In the genomic region with DNA sequence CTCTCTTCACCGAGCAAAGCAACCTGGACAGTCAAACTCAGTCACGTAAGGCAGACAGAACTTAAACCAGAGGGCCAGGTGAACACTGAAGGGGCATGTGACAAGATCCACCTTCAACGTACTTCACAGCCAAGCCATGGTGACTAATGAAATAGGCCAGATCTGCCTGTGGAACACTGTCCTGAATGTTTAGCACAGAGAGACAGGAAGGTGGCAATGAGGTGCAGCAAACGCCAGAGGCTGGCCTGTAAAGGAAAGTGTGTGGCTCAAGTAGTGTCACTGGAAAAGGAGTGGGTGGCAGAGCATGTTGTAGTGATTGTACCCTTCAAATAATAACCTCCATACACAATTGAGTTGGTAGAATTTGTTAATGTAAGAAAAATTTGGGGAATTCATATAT, we compare ENCODE assay signal across 32 cellular contexts. TPM values are rescaled to one million over a fixed set of nuclear protein-coding genes. Genes with fewer than 3 reads are reported as not detected.
"Had no signal": no experiment of that assay in that cellular context is flagged by ENCODE, and none has a peak within 500 bp of the region (broad histone marks: within the 10 kb centered on the region; RNA-seq: fewer than 3 reads in every experiment).

No MANE protein-coding gene starts in this region.

- H3K36me3 Mint-ChIP-seq: activated naive CD8-positive, alpha-beta T cell had no signal

- H3K27ac Mint-ChIP-seq: activated B cell treated with CpG ODN at 0.5 μM for 24 hours; activated CD8-positive, alpha-beta T cell treated with anti-CD3 and anti-CD28 coated beads for 36 hours; activated naive CD8-positive, alpha-beta T cell; activated T-helper 17 cell treated with anti-CD3 and anti-CD28 coated beads, Interleukin-2, amount 50 U/mL, for 72 hours; T-helper 17 cell; T-helper 2 cell treated with Interferon-gamma antibody and Interleukin-4, amounts not matched to agents 5 μg/mL and 100 μg/mL, for 36 hours had no signal

- H3K9me3 ChIP-seq: colonic mucosa, gastrocnemius medialis had no signal

- FAIRE-seq: astrocyte, endometrium had no signal

- H3K27me3 ChIP-seq: brain microvascular endothelial cell, colonic mucosa had no signal

- H3K4me1 Mint-ChIP-seq: activated B cell treated with CpG ODN at 0.5 μM for 24 hours; activated T-helper 17 cell treated with anti-CD3 and anti-CD28 coated beads, Interleukin-2, amount 50 U/mL, for 72 hours had no signal

- H3K27me3 Mint-ChIP-seq: activated T-helper 17 cell treated with anti-CD3 and anti-CD28 coated beads, Interleukin-2, amount 50 U/mL, for 72 hours had no signal

- H3K4me3 ChIP-seq: colonic mucosa, gastrocnemius medialis had no signal

- H3K9me3 Mint-ChIP-seq: activated B cell treated with CpG ODN at 0.5 μM for 24 hours; activated CD8-positive, alpha-beta T cell treated with anti-CD3 and anti-CD28 coated beads for 36 hours; activated T-cell treated with anti-CD3 and anti-CD28 coated beads, Interleukin-2, amount 50 U/mL, for 4 hours; activated T-helper 17 cell treated with anti-CD3 and anti-CD28 coated beads, Interleukin-2, amount 50 U/mL, for 72 hours; T-helper 2 cell treated with Interferon-gamma antibody and Interleukin-4, amounts not matched to agents 5 μg/mL and 100 μg/mL, for 36 hours had no signal

- H3K4me3 Mint-ChIP-seq: activated B cell treated with CpG ODN at 0.5 μM for 24 hours; activated CD8-positive, alpha-beta T cell treated with anti-CD3 and anti-CD28 coated beads for 36 hours; activated naive CD8-positive, alpha-beta T cell; activated T-cell treated with anti-CD3 and anti-CD28 coated beads, Interleukin-2, amount 50 U/mL, for 4 hours; activated T-helper 17 cell treated with anti-CD3 and anti-CD28 coated beads, Interleukin-2, amount 50 U/mL, for 72 hours; T-helper 17 cell; T-helper 2 cell treated with Interferon-gamma antibody and Interleukin-4, amounts not matched to agents 5 μg/mL and 100 μg/mL, for 36 hours had no signal

- H3K27ac ChIP-seq: brain microvascular endothelial cell, colonic mucosa, gastrocnemius medialis, WERI-Rb-1 had no signal

- ATAC-seq: activated CD4-positive, CD25-positive, alpha-beta regulatory T cell treated with anti-CD3 and anti-CD28 coated beads, Interleukin-2, amount 50 U/mL, for 24 hours; activated CD8-positive, alpha-beta T cell treated with anti-CD3 and anti-CD28 coated beads for 36 hours; activated T-cell treated with anti-CD3 and anti-CD28 coated beads, Interleukin-2, amount 50 U/mL, for 4 hours; activated T-helper 17 cell treated with anti-CD3 and anti-CD28 coated beads, Interleukin-2, amount 50 U/mL, for 72 hours; esophagus mucosa; gastrocnemius medialis; T-helper 17 cell had no signal

- DNase-seq: activated B cell treated with CpG ODN at 0.5 μM for 24 hours; activated CD4-positive, alpha-beta T cell treated with anti-CD3 and anti-CD28 coated beads for 48 hours; activated CD4-positive, alpha-beta T cell treated with anti-CD3 and anti-CD28 coated beads, Interleukin-2, amount 50 U/mL, for 1 hour; activated CD4-positive, alpha-beta T cell treated with anti-CD3 and anti-CD28 coated beads, Interleukin-2, amount 50 U/mL, for 48 hours; activated CD8-positive, alpha-beta memory T cell treated with anti-CD3 and anti-CD28 coated beads for 24 hours; activated CD8-positive, alpha-beta T cell treated with anti-CD3 and anti-CD28 coated beads for 36 hours; activated effector memory CD4-positive, alpha-beta T cell treated with Interleukin-2 at 50 U/mL for 16 hours; activated gamma-delta T cell treated with Interleukin-2 at 50 U/mL for 16 hours; activated naive CD4-positive, alpha-beta T cell treated with anti-CD3 and anti-CD28 coated beads, Interleukin-2, amount 50 U/mL, for 16 hours; activated naive CD4-positive, alpha-beta T cell treated with Interleukin-2 at 50 U/mL for 16 hours; activated T-cell treated with anti-CD3 and anti-CD28 coated beads, Interleukin-2, amount 50 U/mL, for 4 hours; amniotic stem cell; anterior cingulate cortex; brain microvascular endothelial cell; central memory CD4-positive, alpha-beta T cell; cerebellar nuclear complex; colonic mucosa; effector CD8-positive, alpha-beta T cell; foreskin fibroblast; gastrocnemius medialis; T-helper 1 cell; T-helper 17 cell; T1000; WERI-Rb-1 had no signal

- H3K4me1 ChIP-seq: colonic mucosa, gastrocnemius medialis had no signal

- H3K36me3 ChIP-seq: brain microvascular endothelial cell, colonic mucosa, gastrocnemius medialis, WERI-Rb-1 had no signal

RNA-seq across cellular contexts. Expression of gene SLC6A4, which starts 38.1 kb away (rescaled TPM):
- total RNA-seq: activated B cell treated with CpG ODN at 0.5 μM for 24 hours; activated CD8-positive, alpha-beta T cell treated with anti-CD3 and anti-CD28 coated beads for 36 hours; activated T-cell treated with anti-CD3 and anti-CD28 coated beads, Interleukin-2, amount 50 U/mL, for 4 hours; activated T-helper 17 cell treated with anti-CD3 and anti-CD28 coated beads, Interleukin-2, amount 50 U/mL, for 72 hours; astrocyte; epithelial cell of proximal tubule had no signal
